15 cellular contexts compared by ENCODE assay signal in the genomic region with DNA sequence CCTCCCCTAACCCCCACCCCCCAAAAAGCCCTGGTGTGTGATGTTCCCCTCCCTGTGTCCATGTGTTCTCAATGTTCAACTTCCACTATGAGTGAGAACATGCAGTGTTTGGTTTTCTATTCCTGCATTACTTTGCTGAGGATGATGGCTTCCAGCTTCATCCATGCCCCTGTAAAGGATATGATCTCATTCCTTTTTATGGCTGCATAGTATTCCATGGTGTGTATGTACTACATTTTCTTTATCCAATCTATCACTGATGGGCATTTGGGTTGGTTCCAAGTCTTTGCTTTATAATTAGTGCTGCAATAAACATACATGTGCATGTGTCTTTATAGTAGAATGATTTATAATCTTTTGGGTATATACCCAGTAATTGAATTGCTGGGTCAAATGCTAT. TPM values are rescaled to one million over a fixed set of nuclear protein-coding genes. Genes with fewer than 3 reads are reported as not detected.
"Had no signal": no experiment of that assay in that cellular context is flagged by ENCODE, and none has a peak within 500 bp of the region (broad histone marks: within the 10 kb centered on the region; RNA-seq: fewer than 3 reads in every experiment).

No MANE protein-coding gene starts in this region.

RNA-seq across cellular contexts. Expression of gene TMEM247, which starts 43.0 kb away (rescaled TPM):
- total RNA-seq: stomach, subcutaneous adipose tissue, suprapubic skin, temporal lobe, thoracic aorta, thyroid gland, tibial nerve, transverse colon, upper lobe of left lung, upper lobe of right lung, ureter, urinary bladder, uterus, vagina had no signal
- polyA plus RNA-seq: stomach, thymus, urinary bladder had no signal
